ENCODE assay signal across 1 cellular context in genomic region chr19:38315657-38316476, GRCh38.
A peak's percentile ranks its signal among the peaks of the same experiment; 100 is the strongest.
TF ChIP-seq lines count a peak whose summit lies in the region.

A gene with protein sequence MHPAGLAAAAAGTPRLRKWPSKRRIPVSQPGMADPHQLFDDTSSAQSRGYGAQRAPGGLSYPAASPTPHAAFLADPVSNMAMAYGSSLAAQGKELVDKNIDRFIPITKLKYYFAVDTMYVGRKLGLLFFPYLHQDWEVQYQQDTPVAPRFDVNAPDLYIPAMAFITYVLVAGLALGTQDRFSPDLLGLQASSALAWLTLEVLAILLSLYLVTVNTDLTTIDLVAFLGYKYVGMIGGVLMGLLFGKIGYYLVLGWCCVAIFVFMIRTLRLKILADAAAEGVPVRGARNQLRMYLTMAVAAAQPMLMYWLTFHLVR (minus strand): TSS chr19:38315947. CDS start chr19:38315917, 30 bp downstream.

TF ChIP-seq in HepG2, 621 proteins besides CTCF, POLR2A, EP300 and RAD21 (continued from another document and continues in another):
- TF ChIP-seq PATZ1 (CRISPR knock-in tag; IDR thresholded peaks at IDR 0.05) (peak; percentile 76), U2AF1 (optimal IDR thresholded peaks at IDR 0.05; ENCODE audit: low read depth, low read length) (no peak), IKZF5 (CRISPR knock-in tag; IDR thresholded peaks at IDR 0.05) (no peak), ZNF101 (CRISPR knock-in tag; IDR thresholded peaks at IDR 0.05; ENCODE audit: borderline replicate concordance, low read depth) (no peak), ZNF547 (CRISPR knock-in tag; IDR thresholded peaks at IDR 0.05) (no peak), TMF1 (CRISPR knock-in tag; IDR thresholded peaks at IDR 0.05; ENCODE audit: low read depth) (no peak), KDM5A (IDR thresholded peaks at IDR 0.05; ENCODE audit: borderline replicate concordance, low read length) (0 out of 2 replicates have a peak, but pooled peaks have one; percentile 53), ZNF567 (CRISPR knock-in tag; IDR thresholded peaks at IDR 0.05; ENCODE audit: borderline replicate concordance) (no peak; the same call in 1 of the 2 replicates), NFATC3 (CRISPR knock-in tag; IDR thresholded peaks at IDR 0.05) (no peak), CHCHD3 (CRISPR knock-in tag; IDR thresholded peaks at IDR 0.05) (0 out of 2 replicates have a peak, but pooled peaks have one; percentile 42), ZNF33A (CRISPR knock-in tag; IDR thresholded peaks at IDR 0.05; ENCODE audit: borderline replicate concordance) (no peak), ZMYM3 (CRISPR knock-in tag; IDR thresholded peaks at IDR 0.05) (peak; percentile 65; the same call in 1 of the 2 replicates), IRF2 (CRISPR knock-in tag; IDR thresholded peaks at IDR 0.05) (peak; percentile 14), ZNF414 (CRISPR knock-in tag; IDR thresholded peaks at IDR 0.05) (0 out of 2 replicates have a peak, but pooled peaks have one; percentile 69), THAP11 (CRISPR knock-in tag; IDR thresholded peaks at IDR 0.05) (peak; percentile 84), TARDBP (CRISPR knock-in tag; IDR thresholded peaks at IDR 0.05) (no peak), TP53 (CRISPR knock-in tag; conservative IDR thresholded peaks at IDR 0.05) (no peak), ZNF724P (CRISPR knock-in tag; IDR thresholded peaks at IDR 0.05; ENCODE audit: borderline replicate concordance) (peak; percentile 68; the same call in 1 of the 2 replicates), POGZ (CRISPR knock-in tag; IDR thresholded peaks at IDR 0.05) (peak; percentile 67; the same call in 1 of the 2 replicates), KMT2B (CRISPR knock-in tag; IDR thresholded peaks at IDR 0.05) (no peak), RFX1 (IDR thresholded peaks at IDR 0.05) (no peak), SAP130 (CRISPR knock-in tag; IDR thresholded peaks at IDR 0.05; ENCODE audit: low read depth) (peak; percentile 84), BRF2 (CRISPR knock-in tag; IDR thresholded peaks at IDR 0.05) (no peak), MLLT10 (CRISPR knock-in tag; IDR thresholded peaks at IDR 0.05) (no peak), REPIN1 (CRISPR knock-in tag; IDR thresholded peaks at IDR 0.05; ENCODE audit: borderline replicate concordance, low read depth) (no peak), ZNF770 (CRISPR knock-in tag; IDR thresholded peaks at IDR 0.05) (peak; percentile 99), ZNF589 (CRISPR knock-in tag; conservative IDR thresholded peaks at IDR 0.05) (0 out of 2 replicates have a peak, but pooled peaks have one; percentile 31), HDAC1 (CRISPR knock-in tag; IDR thresholded peaks at IDR 0.05) (peak; percentile 55), ATF5 (CRISPR knock-in tag; IDR thresholded peaks at IDR 0.05; ENCODE audit: low read depth) (no peak), YEATS2 (CRISPR knock-in tag; IDR thresholded peaks at IDR 0.05; ENCODE audit: borderline replicate concordance) (peak; percentile 56; the same call in 1 of the 2 replicates), SRSF1 (optimal IDR thresholded peaks at IDR 0.05; ENCODE audit: low read depth, low read length) (peak; percentile 48), NR2F6 (IDR thresholded peaks at IDR 0.05) (peak; percentile 94), NR2F6 (CRISPR knock-in tag; IDR thresholded peaks at IDR 0.05) (peak; percentile 86)
- TF ChIP-seq, protein P1, sequence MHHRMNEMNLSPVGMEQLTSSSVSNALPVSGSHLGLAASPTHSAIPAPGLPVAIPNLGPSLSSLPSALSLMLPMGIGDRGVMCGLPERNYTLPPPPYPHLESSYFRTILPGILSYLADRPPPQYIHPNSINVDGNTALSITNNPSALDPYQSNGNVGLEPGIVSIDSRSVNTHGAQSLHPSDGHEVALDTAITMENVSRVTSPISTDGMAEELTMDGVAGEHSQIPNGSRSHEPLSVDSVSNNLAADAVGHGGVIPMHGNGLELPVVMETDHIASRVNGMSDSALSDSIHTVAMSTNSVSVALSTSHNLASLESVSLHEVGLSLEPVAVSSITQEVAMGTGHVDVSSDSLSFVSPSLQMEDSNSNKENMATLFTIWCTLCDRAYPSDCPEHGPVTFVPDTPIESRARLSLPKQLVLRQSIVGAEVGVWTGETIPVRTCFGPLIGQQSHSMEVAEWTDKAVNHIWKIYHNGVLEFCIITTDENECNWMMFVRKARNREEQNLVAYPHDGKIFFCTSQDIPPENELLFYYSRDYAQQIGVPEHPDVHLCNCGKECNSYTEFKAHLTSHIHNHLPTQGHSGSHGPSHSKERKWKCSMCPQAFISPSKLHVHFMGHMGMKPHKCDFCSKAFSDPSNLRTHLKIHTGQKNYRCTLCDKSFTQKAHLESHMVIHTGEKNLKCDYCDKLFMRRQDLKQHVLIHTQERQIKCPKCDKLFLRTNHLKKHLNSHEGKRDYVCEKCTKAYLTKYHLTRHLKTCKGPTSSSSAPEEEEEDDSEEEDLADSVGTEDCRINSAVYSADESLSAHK (CRISPR knock-in tag; IDR thresholded peaks at IDR 0.05; ENCODE audit: borderline replicate concordance), result no peak
- TF ChIP-seq, protein P2, sequence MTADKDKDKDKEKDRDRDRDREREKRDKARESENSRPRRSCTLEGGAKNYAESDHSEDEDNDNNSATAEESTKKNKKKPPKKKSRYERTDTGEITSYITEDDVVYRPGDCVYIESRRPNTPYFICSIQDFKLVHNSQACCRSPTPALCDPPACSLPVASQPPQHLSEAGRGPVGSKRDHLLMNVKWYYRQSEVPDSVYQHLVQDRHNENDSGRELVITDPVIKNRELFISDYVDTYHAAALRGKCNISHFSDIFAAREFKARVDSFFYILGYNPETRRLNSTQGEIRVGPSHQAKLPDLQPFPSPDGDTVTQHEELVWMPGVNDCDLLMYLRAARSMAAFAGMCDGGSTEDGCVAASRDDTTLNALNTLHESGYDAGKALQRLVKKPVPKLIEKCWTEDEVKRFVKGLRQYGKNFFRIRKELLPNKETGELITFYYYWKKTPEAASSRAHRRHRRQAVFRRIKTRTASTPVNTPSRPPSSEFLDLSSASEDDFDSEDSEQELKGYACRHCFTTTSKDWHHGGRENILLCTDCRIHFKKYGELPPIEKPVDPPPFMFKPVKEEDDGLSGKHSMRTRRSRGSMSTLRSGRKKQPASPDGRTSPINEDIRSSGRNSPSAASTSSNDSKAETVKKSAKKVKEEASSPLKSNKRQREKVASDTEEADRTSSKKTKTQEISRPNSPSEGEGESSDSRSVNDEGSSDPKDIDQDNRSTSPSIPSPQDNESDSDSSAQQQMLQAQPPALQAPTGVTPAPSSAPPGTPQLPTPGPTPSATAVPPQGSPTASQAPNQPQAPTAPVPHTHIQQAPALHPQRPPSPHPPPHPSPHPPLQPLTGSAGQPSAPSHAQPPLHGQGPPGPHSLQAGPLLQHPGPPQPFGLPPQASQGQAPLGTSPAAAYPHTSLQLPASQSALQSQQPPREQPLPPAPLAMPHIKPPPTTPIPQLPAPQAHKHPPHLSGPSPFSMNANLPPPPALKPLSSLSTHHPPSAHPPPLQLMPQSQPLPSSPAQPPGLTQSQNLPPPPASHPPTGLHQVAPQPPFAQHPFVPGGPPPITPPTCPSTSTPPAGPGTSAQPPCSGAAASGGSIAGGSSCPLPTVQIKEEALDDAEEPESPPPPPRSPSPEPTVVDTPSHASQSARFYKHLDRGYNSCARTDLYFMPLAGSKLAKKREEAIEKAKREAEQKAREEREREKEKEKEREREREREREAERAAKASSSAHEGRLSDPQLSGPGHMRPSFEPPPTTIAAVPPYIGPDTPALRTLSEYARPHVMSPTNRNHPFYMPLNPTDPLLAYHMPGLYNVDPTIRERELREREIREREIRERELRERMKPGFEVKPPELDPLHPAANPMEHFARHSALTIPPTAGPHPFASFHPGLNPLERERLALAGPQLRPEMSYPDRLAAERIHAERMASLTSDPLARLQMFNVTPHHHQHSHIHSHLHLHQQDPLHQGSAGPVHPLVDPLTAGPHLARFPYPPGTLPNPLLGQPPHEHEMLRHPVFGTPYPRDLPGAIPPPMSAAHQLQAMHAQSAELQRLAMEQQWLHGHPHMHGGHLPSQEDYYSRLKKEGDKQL (CRISPR knock-in tag; IDR thresholded peaks at IDR 0.05; ENCODE audit: low read depth), result no peak
- TF ChIP-seq, protein P3, sequence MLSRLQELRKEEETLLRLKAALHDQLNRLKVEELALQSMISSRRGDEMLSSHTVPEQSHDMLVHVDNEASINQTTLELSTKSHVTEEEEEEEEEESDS (CRISPR knock-in tag; IDR thresholded peaks at IDR 0.05; ENCODE audit: borderline replicate concordance), result peak; percentile 90
- TF ChIP-seq, protein P4, sequence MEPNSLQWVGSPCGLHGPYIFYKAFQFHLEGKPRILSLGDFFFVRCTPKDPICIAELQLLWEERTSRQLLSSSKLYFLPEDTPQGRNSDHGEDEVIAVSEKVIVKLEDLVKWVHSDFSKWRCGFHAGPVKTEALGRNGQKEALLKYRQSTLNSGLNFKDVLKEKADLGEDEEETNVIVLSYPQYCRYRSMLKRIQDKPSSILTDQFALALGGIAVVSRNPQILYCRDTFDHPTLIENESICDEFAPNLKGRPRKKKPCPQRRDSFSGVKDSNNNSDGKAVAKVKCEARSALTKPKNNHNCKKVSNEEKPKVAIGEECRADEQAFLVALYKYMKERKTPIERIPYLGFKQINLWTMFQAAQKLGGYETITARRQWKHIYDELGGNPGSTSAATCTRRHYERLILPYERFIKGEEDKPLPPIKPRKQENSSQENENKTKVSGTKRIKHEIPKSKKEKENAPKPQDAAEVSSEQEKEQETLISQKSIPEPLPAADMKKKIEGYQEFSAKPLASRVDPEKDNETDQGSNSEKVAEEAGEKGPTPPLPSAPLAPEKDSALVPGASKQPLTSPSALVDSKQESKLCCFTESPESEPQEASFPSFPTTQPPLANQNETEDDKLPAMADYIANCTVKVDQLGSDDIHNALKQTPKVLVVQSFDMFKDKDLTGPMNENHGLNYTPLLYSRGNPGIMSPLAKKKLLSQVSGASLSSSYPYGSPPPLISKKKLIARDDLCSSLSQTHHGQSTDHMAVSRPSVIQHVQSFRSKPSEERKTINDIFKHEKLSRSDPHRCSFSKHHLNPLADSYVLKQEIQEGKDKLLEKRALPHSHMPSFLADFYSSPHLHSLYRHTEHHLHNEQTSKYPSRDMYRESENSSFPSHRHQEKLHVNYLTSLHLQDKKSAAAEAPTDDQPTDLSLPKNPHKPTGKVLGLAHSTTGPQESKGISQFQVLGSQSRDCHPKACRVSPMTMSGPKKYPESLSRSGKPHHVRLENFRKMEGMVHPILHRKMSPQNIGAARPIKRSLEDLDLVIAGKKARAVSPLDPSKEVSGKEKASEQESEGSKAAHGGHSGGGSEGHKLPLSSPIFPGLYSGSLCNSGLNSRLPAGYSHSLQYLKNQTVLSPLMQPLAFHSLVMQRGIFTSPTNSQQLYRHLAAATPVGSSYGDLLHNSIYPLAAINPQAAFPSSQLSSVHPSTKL (CRISPR knock-in tag; IDR thresholded peaks at IDR 0.05), result peak; percentile 29; the same call in 1 of the 2 replicates
- TF ChIP-seq, protein P5, sequence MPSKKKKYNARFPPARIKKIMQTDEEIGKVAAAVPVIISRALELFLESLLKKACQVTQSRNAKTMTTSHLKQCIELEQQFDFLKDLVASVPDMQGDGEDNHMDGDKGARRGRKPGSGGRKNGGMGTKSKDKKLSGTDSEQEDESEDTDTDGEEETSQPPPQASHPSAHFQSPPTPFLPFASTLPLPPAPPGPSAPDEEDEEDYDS (CRISPR knock-in tag; IDR thresholded peaks at IDR 0.05), result peak; percentile 42
